Comparison of ENCODE assay signal across 8 cellular contexts in the genomic region with DNA sequence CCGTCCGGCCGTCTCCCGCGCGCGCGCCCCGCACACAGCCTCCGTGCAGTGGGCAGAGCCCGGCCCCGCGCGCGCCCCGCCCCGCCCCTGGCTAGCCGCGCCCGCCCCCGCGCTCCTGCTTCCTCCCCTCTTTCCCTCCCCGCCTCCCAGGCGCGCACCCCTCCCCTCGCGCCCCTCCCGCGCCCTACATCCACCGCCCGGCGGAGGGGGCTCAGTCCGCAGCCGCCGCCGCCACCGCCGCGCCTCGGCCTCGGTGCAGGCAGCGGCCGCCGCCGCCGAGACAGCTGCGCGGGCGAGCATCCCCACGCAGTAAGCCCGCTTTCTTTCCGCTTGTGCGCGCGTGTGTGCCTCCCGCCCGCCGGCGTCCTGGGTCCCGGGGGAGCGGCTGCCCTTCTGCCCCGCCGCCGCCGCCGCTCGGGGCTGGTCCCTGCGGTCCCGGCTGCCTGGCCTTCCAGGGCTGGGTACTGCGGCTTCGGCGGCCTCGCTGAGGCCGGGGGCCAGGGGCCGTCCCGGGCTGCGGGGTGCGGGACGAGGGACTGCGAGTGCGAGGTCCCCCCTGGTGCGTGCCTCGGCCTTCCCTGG. TPM values are rescaled to one million over a fixed set of nuclear protein-coding genes. Genes with fewer than 3 reads are reported as not detected.
DNase-seq lines count a peak whose midpoint lies in the region; ATAC-seq, FAIRE-seq and TF ChIP-seq lines count a peak whose summit lies in the region.

A gene (plus strand): TSS at position 214 of the 582 bp plus-strand sequence.

- H3K27me3 ChIP-seq in HUES6 (ENCODE audit: control insufficient read depth, insufficient read depth, low read length) = peaks cover 43% of the 10 kb centered on the region

- intact Hi-C loops in kidney (cut with DNase I) = no loop called here

- peaks cover 8% of the 10 kb centered on the region for H3K4me1 ChIP-seq in HUES6 (ENCODE audit: control insufficient read depth, insufficient read depth, low read length)
- no peaks in the 10 kb centered on the region for H3K4me1 ChIP-seq in kidney (ENCODE audit: control insufficient read depth in 1 of 2, insufficient read depth in 1 of 2, low read depth in 1 of 2, low read length in 2 of 2)

- H3K36me3 ChIP-seq in HUES6 (ENCODE audit: control insufficient read depth, insufficient read depth, low read length) (no peaks in the 10 kb centered on the region), kidney (ENCODE audit: control insufficient read depth in 1 of 2, insufficient read depth in 2 of 2, low read length in 2 of 2) (no peaks in the 10 kb centered on the region)

- DNase-seq in COR-L47 (lab: John Stamatoyannopoulos, UW) (peak; percentile 33), cerebellum (ENCODE audit: low spot score) (peak; percentile 82), kidney (peak; percentile 83), KG1 (lab: John Stamatoyannopoulos, UW) (no peak)
- peak; percentile 1 to 34 for DNase-seq in stimulated activated CD4-positive, alpha-beta T cell treated with anti-CD3 and anti-CD28 coated beads, Interleukin-12 subunit alpha, Interleukin-12 subunit beta, amount 100 ng/mL, for 24 hours (ENCODE audit: low read depth in 2 of 2)

- H3K27ac ChIP-seq in HUES6 (ENCODE audit: low read depth, low read length) (no peak within 1 kb of the TSS), kidney (ENCODE audit: low read depth in 2 of 2, low read length in 2 of 2) (peak within 1 kb of the TSS; percentile 51 to 65)

- TF ChIP-seq CTCF in WI38 (IDR thresholded peaks at IDR 0.05; ENCODE audit: low read depth, low read length) (no peak), kidney (IDR thresholded peaks at IDR 0.05; ENCODE audit: borderline replicate concordance, extremely low read depth, insufficient read depth) (no peak)

- H3K9ac ChIP-seq in HUES6 (ENCODE audit: low read length) (peak within 1 kb of the TSS; percentile 66), kidney (ENCODE audit: low read length in 2 of 2) (peak within 1 kb of the TSS; percentile 32 to 58)

- FAIRE-seq in kidney (lab: Jason Lieb, UNC) = no peak

- peak within 1 kb of the TSS; percentile 83 for H3K4me3 ChIP-seq in HUES6 (ENCODE audit: low read depth, low read length)
- H3K4me3 ChIP-seq in WI38 (ENCODE audit: low read depth, low read length) = peak within 1 kb of the TSS; percentile 65
- peak within 1 kb of the TSS; percentile 45 to 61 for H3K4me3 ChIP-seq in kidney (ENCODE audit: low read length in 2 of 2)

- ATAC-seq in HG02970 (IDR thresholded peaks at IDR 0.05; ENCODE audit: low FRiP score, unreplicated experiment) = no peak

- H3K9me3 ChIP-seq in HUES6 (ENCODE audit: control insufficient read depth, insufficient read depth, low read depth, low read length) = no peaks in the 10 kb centered on the region
- no peaks in the 10 kb centered on the region for H3K9me3 ChIP-seq in kidney (ENCODE audit: control insufficient read depth in 1 of 2, low read length in 2 of 2)

RNA-seq across cellular contexts. Expression of the gene that starts here (rescaled TPM):
- total RNA-seq in cerebellum = 112 TPM
- 168 TPM for total RNA-seq in kidney
- polyA plus RNA-seq in kidney (ENCODE audit: insufficient read depth, low read depth, low replicate concordance) = 44.0 TPM
